ENCODE assay signal across 10 cellular contexts in the genomic region with DNA sequence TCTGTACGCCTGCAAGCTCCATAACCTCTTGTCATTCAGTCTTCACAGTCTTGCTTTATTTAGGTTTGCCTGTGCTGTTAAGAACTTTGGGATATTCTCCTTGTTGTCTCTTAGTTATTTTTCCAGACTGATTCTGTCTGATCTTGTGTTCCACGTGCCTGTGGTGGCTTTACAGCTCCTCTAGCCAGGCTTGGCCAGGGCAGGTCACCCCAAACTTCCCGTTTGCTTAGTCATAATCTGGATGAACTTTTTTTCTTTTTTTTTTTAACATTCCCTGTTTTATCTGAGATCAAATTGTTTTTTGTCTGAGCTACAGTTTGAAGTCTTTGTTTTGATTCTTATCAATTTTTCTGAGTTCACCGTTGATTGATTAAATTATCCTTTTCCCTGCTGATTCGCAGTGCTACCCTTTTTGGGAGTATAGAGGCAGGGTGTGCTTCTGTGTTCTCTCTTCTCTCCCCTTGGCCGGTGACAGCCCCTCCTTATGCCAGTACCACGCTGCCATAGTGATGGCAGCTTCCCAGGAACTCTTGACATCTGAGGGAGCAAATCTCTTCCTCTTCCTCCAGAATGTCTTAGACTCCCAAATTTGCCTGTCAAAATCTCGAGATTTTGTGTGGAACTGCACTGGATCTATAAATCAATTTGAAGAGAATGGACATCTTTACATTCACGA. TPM values are rescaled to one million over a fixed set of nuclear protein-coding genes. Genes with fewer than 3 reads are reported as not detected.
A peak's percentile ranks its signal among the peaks of the same experiment; 100 is the strongest.
DNase-seq lines count a peak whose midpoint lies in the region; ATAC-seq, FAIRE-seq and TF ChIP-seq lines count a peak whose summit lies in the region.
"Had no signal": no experiment of that assay in that cellular context is flagged by ENCODE, and none has a peak within 500 bp of the region (broad histone marks: within the 10 kb centered on the region; RNA-seq: fewer than 3 reads in every experiment).

No MANE protein-coding gene starts in this region.

- no peaks in the 10 kb centered on the region for H3F3A ChIP-seq in GM23338 (replicated peaks; ENCODE audit: low read depth)

- TF ChIP-seq POLR2A in A549 (IDR thresholded peaks at IDR 0.05; ENCODE audit: low read length): no peak

- CTCF ChIA-PET in A549 (lab: Yijun Ruan, JAX): no interaction called here

- TF ChIP-seq CTCF in A549 (IDR thresholded peaks at IDR 0.05) (no peak), GM23338 (conservative IDR thresholded peaks at IDR 0.05; ENCODE audit: low read depth in 2 of 2) (no peak), keratinocyte (optimal IDR thresholded peaks at IDR 0.05 in 1 of 3, IDR thresholded peaks at IDR 0.05 in 1 of 3, conservative IDR thresholded peaks at IDR 0.05 in 1 of 3; ENCODE audit: extremely low read depth in 1 of 3, insufficient read depth in 2 of 3, low read length in 3 of 3) (no peak)

- no peak overlapping the region for H3K4me3 Mint-ChIP-seq in GM23338
- peak overlapping the region; percentile 98 for H3K4me3 Mint-ChIP-seq in activated naive CD8-positive, alpha-beta T cell treated with anti-CD3 and anti-CD28 coated beads, Interleukin-2, amount 10 ng/mL, durations not matched to agents 7 days and 5 days

- H3K4me1 ChIP-seq in A549: peaks cover 21% of the 10 kb centered on the region; the same call in 2 of the 3 replicates
- no peaks in the 10 kb centered on the region for H3K4me1 ChIP-seq in GM23338 (ENCODE audit: insufficient read depth)
- H3K4me1 ChIP-seq in keratinocyte (ENCODE audit: control insufficient read depth, extremely low read depth, insufficient read depth, low read length): peaks cover 30% of the 10 kb centered on the region

- POLR2A ChIA-PET in A549 (lab: Yijun Ruan, JAX): no interaction called here
- POLR2A ChIA-PET in activated naive CD8-positive, alpha-beta T cell treated with anti-CD3 and anti-CD28 coated beads, Interleukin-2, amount 10 ng/mL, durations not matched to agents 7 days and 5 days (lab: Charles Lee): interaction anchor here (1.0 to 4.6 kb wide), 3 partner anchors 12 to 243 kb away, joined by 4 to 27 read pairs (median 6); a partner anchor contains a TSS

- no peaks in the 10 kb centered on the region for H3K9me3 Mint-ChIP-seq in GM23338
- H3K9me3 Mint-ChIP-seq in activated naive CD8-positive, alpha-beta T cell treated with anti-CD3 and anti-CD28 coated beads, Interleukin-2, amount 10 ng/mL, durations not matched to agents 7 days and 5 days: no peaks in the 10 kb centered on the region

- H3K79me2 ChIP-seq in GM23338 (replicated peaks; ENCODE audit: insufficient read depth) (no peaks in the 10 kb centered on the region), keratinocyte (ENCODE audit: control insufficient read depth, insufficient read depth, low read length) (peaks cover 70% of the 10 kb centered on the region)

- H3K4me2 ChIP-seq in A549 (peak overlapping the region; percentile 94), GM23338 (no peak overlapping the region), keratinocyte (ENCODE audit: control insufficient read depth, extremely low read depth, insufficient read depth, low read depth, low read length) (peak overlapping the region; percentile 90)

- H3K9me2 ChIP-seq in GM23338 (ENCODE audit: insufficient read depth): no peaks in the 10 kb centered on the region; the same call in 1 of the 2 replicates

- intact Hi-C loops in left colon (cut with DNase I, micrococcal nuclease): no loop called here

- dilution Hi-C loops in keratinocyte (cut with MboI; ENCODE audit: extremely low pct_ligation_motif_present, low sequenced_read_pairs): no loop called here

- H3K9me3 ChIP-seq in A549 (no peaks in the 10 kb centered on the region), keratinocyte (ENCODE audit: control insufficient read depth, low read depth, low read length) (no peaks in the 10 kb centered on the region)

- H3K4me3 ChIP-seq in A549: no peak overlapping the region
- no peak overlapping the region for H3K4me3 ChIP-seq in GM23338
- H3K4me3 ChIP-seq in keratinocyte (ENCODE audit: control insufficient read depth in 2 of 3, extremely low read depth in 1 of 3, insufficient read depth in 2 of 3, low read depth in 1 of 3, low read length in 3 of 3): peak overlapping the region; percentile 62 to 91 (median 90)

- ATAC-seq in A549 (no peak), GM23338 (no peak), HG03139 (IDR thresholded peaks at IDR 0.05; ENCODE audit: unreplicated experiment) (no peak), left colon (no peak)
- ATAC-seq in activated naive CD8-positive, alpha-beta T cell treated with anti-CD3 and anti-CD28 coated beads, Interleukin-2, amount 10 ng/mL, durations not matched to agents 7 days and 5 days (ENCODE audit: low read depth): no peak

- peaks cover 4% of the 10 kb centered on the region; the same call in 2 of the 3 replicates for H3K4me1 Mint-ChIP-seq in GM23338
- H3K4me1 Mint-ChIP-seq in activated naive CD8-positive, alpha-beta T cell treated with anti-CD3 and anti-CD28 coated beads, Interleukin-2, amount 10 ng/mL, durations not matched to agents 7 days and 5 days: peaks cover 55% of the 10 kb centered on the region

- no peaks in the 10 kb centered on the region for H3K9me1 ChIP-seq in keratinocyte (ENCODE audit: control insufficient read depth, extremely low read depth, insufficient read depth, low read length)

- H4K20me1 ChIP-seq in GM23338 (replicated peaks; ENCODE audit: insufficient read depth) (no peaks in the 10 kb centered on the region), keratinocyte (ENCODE audit: control insufficient read depth, extremely low read depth, insufficient read depth, low read length) (no peaks in the 10 kb centered on the region)

- no peak overlapping the region for H3K27ac Mint-ChIP-seq in GM23338
- H3K27ac Mint-ChIP-seq in activated naive CD8-positive, alpha-beta T cell treated with anti-CD3 and anti-CD28 coated beads, Interleukin-2, amount 10 ng/mL, durations not matched to agents 7 days and 5 days: peak overlapping the region; percentile 75

- H2AFZ ChIP-seq in GM23338: 0 out of 2 replicates have a peak overlapping the region, but pooled peaks have one; percentile 28
- H2AFZ ChIP-seq in keratinocyte (ENCODE audit: control insufficient read depth, low read length): no peak overlapping the region

- TF ChIP-seq RAD21 in A549 (conservative IDR thresholded peaks at IDR 0.05 in 1 of 2, IDR thresholded peaks at IDR 0.05 in 1 of 2): no peak

- H3K27me3 ChIP-seq in GM23338 (ENCODE audit: insufficient read depth): no peaks in the 10 kb centered on the region
- H3K27me3 ChIP-seq in keratinocyte (ENCODE audit: control insufficient read depth, extremely low read depth, insufficient read depth, low read length): no peaks in the 10 kb centered on the region

- DNase-seq in A549 (ENCODE audit: low read depth in 1 of 2, low spot score in 1 of 2) (no peak), GM23338 (ENCODE audit: low spot score) (no peak), keratinocyte (ENCODE audit: low read depth, low spot score) (no peak), RPMI8226 (no peak), NCI-H1436 (lab: John Stamatoyannopoulos, UW) (no peak), left colon (no peak)
- no peak for DNase-seq in activated naive CD8-positive, alpha-beta T cell treated with anti-CD3 and anti-CD28 coated beads, Interleukin-2, amount 10 ng/mL, durations not matched to agents 7 days and 5 days
- DNase-seq: caudate nucleus; stimulated activated CD4-positive, alpha-beta T cell treated with anti-CD3 and anti-CD28 coated beads, Interleukin-2, amount 100 ng/mL, for 48 hours had no signal

- no peak for TF ChIP-seq EP300 in A549 (IDR thresholded peaks at IDR 0.05)

- H3K36me3 Mint-ChIP-seq in GM23338 (ENCODE audit: low read depth): no peaks in the 10 kb centered on the region
- peaks cover 49% of the 10 kb centered on the region for H3K36me3 Mint-ChIP-seq in activated naive CD8-positive, alpha-beta T cell treated with anti-CD3 and anti-CD28 coated beads, Interleukin-2, amount 10 ng/mL, durations not matched to agents 7 days and 5 days

- no peak for FAIRE-seq in A549 (lab: Jason Lieb, UNC)
- FAIRE-seq in keratinocyte (lab: Jason Lieb, UNC): peak; percentile 13

- 86% methylated on average over 9 of the region's 9 CpGs for WGBS in A549 (ENCODE audit: missing lambda C conversion rate)

- peak overlapping the region; percentile 61 for H3K9ac ChIP-seq in keratinocyte (ENCODE audit: control insufficient read depth, extremely low read depth, insufficient read depth, low read length)

- H3K27me3 Mint-ChIP-seq in GM23338 (ENCODE audit: insufficient read depth, low read depth, poor library complexity): peaks cover 2% of the 10 kb centered on the region
- no peaks in the 10 kb centered on the region for H3K27me3 Mint-ChIP-seq in activated naive CD8-positive, alpha-beta T cell treated with anti-CD3 and anti-CD28 coated beads, Interleukin-2, amount 10 ng/mL, durations not matched to agents 7 days and 5 days

- H3K27ac ChIP-seq in A549: no peak overlapping the region
- no peak overlapping the region for H3K27ac ChIP-seq in GM23338 (ENCODE audit: low read depth)
- peak overlapping the region; percentile 48 for H3K27ac ChIP-seq in keratinocyte (ENCODE audit: control insufficient read depth, insufficient read depth, low read length)

- no peaks in the 10 kb centered on the region for H3K36me3 ChIP-seq in GM23338 (ENCODE audit: insufficient read depth)
- H3K36me3 ChIP-seq in keratinocyte (ENCODE audit: control insufficient read depth in 2 of 2, extremely low read depth in 1 of 2, insufficient read depth in 2 of 2, low read length in 2 of 2): peaks cover 0 to 3% of the 10 kb centered on the region in 2 experiments

TF ChIP-seq in A549, 52 proteins besides CTCF, POLR2A, EP300 and RAD21 (continues in another document):
- TF ChIP-seq EHF (CRISPR knock-in tag; IDR thresholded peaks at IDR 0.05): no peak

RNA-seq across cellular contexts. Expression of a gene that starts 2.5 kb away (rescaled TPM):
- polyA plus RNA-seq in A549 (2011; rRNA removed) (33.5 and 39.8 TPM in 2 replicates), A549 (2017; fragmentation: RNase III; extraction: RNeasy Plus Mini Kit Qiagen cat#74134 plus additional on column Dnase treatment) (22.4 to 25.5 TPM (median 23.7 TPM) in 3 replicates), GM23338 (2016; fragmentation: Nextera tagmentation; extraction: Ambion mirVana) (0.44 and 0.47 TPM in 2 replicates), keratinocyte (79.9 to 136 TPM (median 101 TPM) in 3 replicates)
- 9.3 and 9.8 TPM in 2 replicates for polyA plus RNA-seq in A549 (2012; cell fraction: cytosol; rRNA removed)
- polyA plus RNA-seq in A549 (2012; cell fraction: nucleus; rRNA removed): 4.5 and 4.7 TPM in 2 replicates
- polyA minus RNA-seq in A549 (2011; rRNA and poly(A)+ RNA removed): 15.4 and 20.8 TPM in 2 replicates
- 0.73 TPM in 1 of 2 replicates, not detected in the other for total RNA-seq in GM23338 (2014; rRNA removed; shearing (Covaris generic))
- 100 to 1,000 TPM; 301 to 314 TPM for total RNA-seq in activated naive CD8-positive, alpha-beta T cell treated with anti-CD3 and anti-CD28 coated beads, Interleukin-2, amount 10 ng/mL, durations not matched to agents 7 days and 5 days
- 56.4 TPM for polyA plus RNA-seq in keratinocyte (2011; ENCODE audit: low read depth)
- 81.6 and 111 TPM in 2 replicates for polyA plus RNA-seq in keratinocyte (2011; cell fraction: cytosol; rRNA removed)
- 106 and 131 TPM in 2 replicates for polyA plus RNA-seq in keratinocyte (2011; cell fraction: nucleus; rRNA removed)
- 29.1 and 91.8 TPM in 2 replicates for polyA plus RNA-seq in keratinocyte (2012; ENCODE audit: low replicate concordance)
- 25.3 to 132 TPM (median 69.6 TPM) in 3 replicates for polyA minus RNA-seq in keratinocyte
- 68.5 TPM for polyA minus RNA-seq in keratinocyte (2011; cell fraction: cytosol; rRNA and poly(A)+ RNA removed)
- 74.2 and 185 TPM in 2 replicates for polyA minus RNA-seq in keratinocyte (2011; cell fraction: nucleus; rRNA and poly(A)+ RNA removed)
- total RNA-seq in left colon: 10 to 100 TPM; 65.5 to 69.3 TPM

Comparison
In these comparisons a context has a peak if more than half of its experiments do, and no peak if none do; other contexts are left out.
1. H3K4me3 ChIP-seq: peak in keratinocyte (3 of 3); none in A549 (single experiment) and GM23338 (single experiment).
2. RNA of a gene that starts 2.5 kb away (total RNA-seq): 301 to 314 TPM in activated naive CD8-positive, alpha-beta T cell treated with anti-CD3 and anti-CD28 coated beads, Interleukin-2, amount 10 ng/mL, durations not matched to agents 7 days and 5 days and 65.5 to 69.3 TPM in left colon; 0.73 TPM in GM23338; every median in the first group is over 10 times any median in the second.